ENCODE assay signal across 1 cellular context in genomic region chr7:150379590-150380379, GRCh38.
TF ChIP-seq lines count a peak whose summit lies in the region.

No MANE protein-coding gene starts in this region.

TF ChIP-seq in H1, 55 proteins besides CTCF, POLR2A, EP300 and RAD21:
- TF ChIP-seq SUZ12 (IDR thresholded peaks at IDR 0.05; ENCODE audit: low read length) (no peak), TAF1 (IDR thresholded peaks at IDR 0.05; ENCODE audit: low read depth, low read length) (no peak), CBX5 (IDR thresholded peaks at IDR 0.05; ENCODE audit: low read depth, low read length) (no peak), CBX8 (IDR thresholded peaks at IDR 0.05; ENCODE audit: borderline replicate concordance, low read depth, low read length) (no peak), BACH1 (IDR thresholded peaks at IDR 0.05; ENCODE audit: low read length) (no peak), HDAC6 (IDR thresholded peaks at IDR 0.05; ENCODE audit: low read depth, low read length) (no peak), BCL11A (IDR thresholded peaks at IDR 0.05; ENCODE audit: low read depth in 2 of 2, low read length in 2 of 2) (no peak), ASH2L (IDR thresholded peaks at IDR 0.05; ENCODE audit: low read length) (peak; percentile 6), ZNF274 (IDR thresholded peaks at IDR 0.05; ENCODE audit: borderline replicate concordance, extremely low read depth, low read length) (no peak), RNF2 (IDR thresholded peaks at IDR 0.05; ENCODE audit: borderline replicate concordance, low read depth, low read length, missing control alignments, poor library complexity, severe bottlenecking) (no peak), ATF3 (IDR thresholded peaks at IDR 0.05; ENCODE audit: insufficient read depth, low read depth, low read length) (no peak), BRCA1 (IDR thresholded peaks at IDR 0.05; ENCODE audit: low read depth, low read length) (no peak), SAP30 (IDR thresholded peaks at IDR 0.05; ENCODE audit: insufficient read depth, insufficient replicate concordance, low read length) (peak; percentile 38), HDAC2 (IDR thresholded peaks at IDR 0.05; ENCODE audit: borderline replicate concordance in 1 of 2, low read depth in 2 of 2, low read length in 2 of 2) (no peak), SRF (IDR thresholded peaks at IDR 0.05; ENCODE audit: low read depth, low read length) (no peak), NANOG (IDR thresholded peaks at IDR 0.05; ENCODE audit: insufficient read depth, low read depth, low read length, poor library complexity, severe bottlenecking) (no peak)
